ENCODE assay signal across 8 cellular contexts in the genomic region with DNA sequence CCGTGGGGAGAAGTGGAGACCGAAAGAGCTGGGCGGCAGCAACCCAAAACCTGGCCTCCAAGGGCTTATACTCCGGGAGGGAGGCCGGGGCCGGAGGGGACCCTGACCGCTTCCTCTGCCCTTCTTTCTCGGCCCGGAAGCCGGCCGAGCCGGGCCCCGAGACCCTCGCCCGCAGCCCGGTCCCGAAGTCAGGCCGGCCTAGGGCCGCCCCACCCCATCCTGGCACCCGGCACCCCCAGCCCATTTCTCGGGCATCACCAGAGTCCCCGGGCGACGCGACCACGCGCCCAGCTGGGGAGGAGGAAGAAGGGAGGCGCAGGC. TPM values are rescaled to one million over a fixed set of nuclear protein-coding genes. Genes with fewer than 3 reads are reported as not detected.
DNase-seq lines count a peak whose midpoint lies in the region; ATAC-seq and TF ChIP-seq lines count a peak whose summit lies in the region.

No MANE protein-coding gene starts in this region.

- H3K36me3 ChIP-seq in RWPE2 (ENCODE audit: low read depth) = no peaks in the 10 kb centered on the region
- no peaks in the 10 kb centered on the region for H3K36me3 ChIP-seq in esophagus squamous epithelium
- no peaks in the 10 kb centered on the region for H3K36me3 ChIP-seq in parathyroid adenoma (ENCODE audit: control insufficient read depth, insufficient read depth, low read length)

- no peak for TF ChIP-seq POLR2A in esophagus squamous epithelium (IDR thresholded peaks at IDR 0.05)

- H3K9me3 ChIP-seq in RWPE2 (ENCODE audit: severe bottlenecking) (no peaks in the 10 kb centered on the region), esophagus squamous epithelium (no peaks in the 10 kb centered on the region), parathyroid adenoma (ENCODE audit: control insufficient read depth, low read length) (no peaks in the 10 kb centered on the region)

- H3K9ac ChIP-seq in parathyroid adenoma = peak overlapping the region; percentile 84

- peak overlapping the region; percentile 88 for H3K4me3 ChIP-seq in RWPE2 (ENCODE audit: severe bottlenecking)
- H3K4me3 ChIP-seq in esophagus squamous epithelium = peak overlapping the region; percentile 88 to 97 (median 96)
- peak overlapping the region; percentile 87 for H3K4me3 ChIP-seq in parathyroid adenoma (ENCODE audit: low read depth, low read length)

- intact Hi-C loops in esophagus squamous epithelium (cut with DNase I) = no loop called here

- ATAC-seq in HG02588 (IDR thresholded peaks at IDR 0.05; ENCODE audit: unreplicated experiment) (peak; percentile 2), RWPE2 (ENCODE audit: low read depth) (peak; percentile 13)

- H3K27ac ChIP-seq in RWPE2 (ENCODE audit: poor library complexity, severe bottlenecking) (peak overlapping the region; percentile 61), esophagus squamous epithelium (peak overlapping the region; percentile 89 to 95 (median 92)), parathyroid adenoma (peak overlapping the region; percentile 89)

- peaks cover 10% of the 10 kb centered on the region for H3K79me2 ChIP-seq in parathyroid adenoma

- H3K4me1 ChIP-seq in RWPE2 (ENCODE audit: insufficient read depth, poor library complexity, severe bottlenecking) (peaks cover 8% of the 10 kb centered on the region), esophagus squamous epithelium (peaks cover 5 to 29% (median 14%) of the 10 kb centered on the region in 3 donors), parathyroid adenoma (peaks cover 3% of the 10 kb centered on the region)

- peak overlapping the region; percentile 94 for H2AFZ ChIP-seq in parathyroid adenoma

- H3K4me2 ChIP-seq in parathyroid adenoma (ENCODE audit: low read length) = peak overlapping the region; percentile 64

- DNase-seq in GM13977 (ENCODE audit: low spot score) (peak; percentile 51), RWPE2 (ENCODE audit: low spot score) (no peak), esophagus squamous epithelium (lab: John Stamatoyannopoulos, UW) (no peak), NCI-H524 treated with DMSO at 0.1 percent for 48 hours (lab: John Stamatoyannopoulos, UW) (no peak), NCI-H146 (lab: John Stamatoyannopoulos, UW) (no peak), epidermal melanocyte (ENCODE audit: insufficient read length, low spot score) (no peak)

- in situ Hi-C loops in GM13977 (cut with MboI; ENCODE audit: low pct_unique_long_range_greater_than_20kb, low sequenced_read_pairs, unreplicated experiment) = no loop called here

- 0% methylated on average over 6 of the region's 28 CpGs; no CpG with 5 or more reads in 1 of the 2 donors for whole genome bisulfite sequencing in esophagus squamous epithelium, 2 donors

- TF ChIP-seq CTCF in GM13977 (IDR thresholded peaks at IDR 0.05; ENCODE audit: extremely low read depth, insufficient read depth, missing control alignments) (no peak), RWPE2 (IDR thresholded peaks at IDR 0.05; ENCODE audit: poor library complexity, severe bottlenecking) (no peak), esophagus squamous epithelium (IDR thresholded peaks at IDR 0.05) (no peak), parathyroid adenoma (IDR thresholded peaks at IDR 0.05) (no peak)

- H3K27me3 ChIP-seq in RWPE2 (ENCODE audit: insufficient read depth, poor library complexity, severe bottlenecking) (no peaks in the 10 kb centered on the region), esophagus squamous epithelium (no peaks in the 10 kb centered on the region), parathyroid adenoma (ENCODE audit: control insufficient read depth, insufficient read depth, low read length) (no peaks in the 10 kb centered on the region)

RNA-seq across cellular contexts. Expression of a gene that starts 0.6 kb away (rescaled TPM):
- total RNA-seq in esophagus squamous epithelium = 10 to 100 TPM in 1 of 4 donors, 1 to 10 TPM in 3; 6.1 to 15.6 (median 6.9) TPM

RNA-seq across cellular contexts. Expression of a gene that starts 57.1 kb away (rescaled TPM):
- total RNA-seq in esophagus squamous epithelium = 1 to 10 TPM; 2.7 to 8.0 (median 4.3) TPM
